Comparison of ENCODE assay signal across 8 cellular contexts in the genomic region with DNA sequence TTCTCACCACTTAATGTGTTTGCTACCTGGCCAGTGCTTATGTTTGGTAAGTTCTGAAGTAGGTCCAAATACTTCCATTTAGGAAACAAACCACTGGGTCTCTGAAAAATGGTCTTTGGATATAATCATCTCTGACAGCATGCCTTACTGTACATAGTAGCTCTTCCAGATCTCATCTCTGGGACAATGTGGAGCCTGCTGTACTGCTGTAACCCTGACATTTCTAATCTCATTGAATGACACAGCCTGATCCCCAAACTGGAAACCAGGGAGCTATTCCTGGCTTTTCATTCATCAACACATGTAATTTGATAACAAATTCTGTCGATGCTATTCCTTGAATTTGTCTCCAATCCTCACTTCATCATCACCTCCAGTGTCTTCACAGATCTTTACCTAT. TPM values are rescaled to one million over a fixed set of nuclear protein-coding genes. Genes with fewer than 3 reads are reported as not detected.
"Had no signal": no experiment of that assay in that cellular context is flagged by ENCODE, and none has a peak within 500 bp of the region (broad histone marks: within the 10 kb centered on the region; RNA-seq: fewer than 3 reads in every experiment).

No MANE protein-coding gene starts in this region.

- H3K4me3 ChIP-seq: K562 had no signal

- ATAC-seq: HepG2, K562 had no signal

- H3K27ac ChIP-seq: HL-60 had no signal

- DNase-seq: IMR-90, KBM-7, KG1 had no signal

- FAIRE-seq: HepG2, HTR-8/SVneo, K562 had no signal

RNA-seq across cellular contexts. Expression of a gene that starts 23.5 kb away (rescaled TPM):
- total RNA-seq: HT-29 had no signal
